In the genomic region with DNA sequence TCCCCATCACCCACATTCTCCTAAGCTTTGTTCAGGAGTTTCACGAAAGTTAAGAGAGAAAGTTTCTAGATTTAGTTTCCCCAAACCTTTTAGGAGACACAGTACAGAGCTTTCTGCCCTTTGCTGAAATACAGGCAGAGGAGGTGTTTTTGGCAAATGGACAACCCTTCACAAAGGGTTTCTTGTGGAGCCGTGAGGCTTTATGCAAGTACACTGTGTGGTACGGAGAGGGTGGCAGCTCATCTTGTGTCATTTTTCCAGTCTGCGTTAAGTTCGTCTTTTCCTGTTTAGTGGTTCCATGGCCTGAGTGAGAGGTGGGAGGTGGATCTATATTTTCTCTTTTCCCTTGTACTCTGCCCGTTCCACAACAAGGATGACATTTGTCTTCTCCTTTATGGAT, we compare ENCODE assay signal across 22 cellular contexts.
"Had no signal": no experiment of that assay in that cellular context is flagged by ENCODE, and none has a peak within 500 bp of the region (broad histone marks: within the 10 kb centered on the region; RNA-seq: fewer than 3 reads in every experiment).

No MANE protein-coding gene starts in this region.

- H3K4me1 Mint-ChIP-seq: central memory CD8-positive, alpha-beta T cell; nephron had no signal

- DNase-seq: activated effector memory CD4-positive, alpha-beta T cell treated with anti-CD3 and anti-CD28 coated beads, Interleukin-2, amount 50 U/mL, for 16 hours; activated naive CD4-positive, alpha-beta T cell treated with anti-CD3 and anti-CD28 coated beads, Interleukin-2, amount 50 U/mL, for 16 hours; activated T-cell treated with anti-CD3 and anti-CD28 coated beads, Interleukin-2, amount 50 U/mL, for 72 hours; aorta; brain microvascular endothelial cell; colonic mucosa; foreskin melanocyte; glutamatergic neuron; left cardiac atrium; retina; stimulated activated CD4-positive, alpha-beta T cell treated with anti-CD3 and anti-CD28 coated beads, Interleukin-12 subunit alpha, Interleukin-12 subunit beta, amount 100 ng/mL, for 4 hours; stimulated activated CD4-positive, alpha-beta T cell treated with anti-CD3 and anti-CD28 coated beads, Interleukin-1b, Interleukin-23, amount 100 ng/mL, for 48 hours; stimulated activated CD8-positive, alpha-beta memory T cell treated with anti-CD3 and anti-CD28 coated beads, Interleukin-4, amount 100 ng/mL, for 48 hours; stimulated activated naive CD4-positive, alpha-beta T cell; T-helper 1 cell; T-helper 9 cell; tibial artery had no signal

- H3K4me3 Mint-ChIP-seq: activated T-cell treated with anti-CD3 and anti-CD28 coated beads, Interleukin-2, amount 50 U/mL, for 72 hours; central memory CD8-positive, alpha-beta T cell; nephron had no signal

- H3K27ac Mint-ChIP-seq: activated T-cell treated with anti-CD3 and anti-CD28 coated beads, Interleukin-2, amount 50 U/mL, for 72 hours; nephron had no signal

- ATAC-seq: activated CD4-positive, CD25-positive, alpha-beta regulatory T cell treated with anti-CD3 and anti-CD28 coated beads, Interleukin-2, amount 50 U/mL, for 24 hours; activated T-cell treated with anti-CD3 and anti-CD28 coated beads, Interleukin-2, amount 50 U/mL, for 72 hours; left cardiac atrium had no signal

- H3K9me3 ChIP-seq: colonic mucosa, tibial artery had no signal

- H3K4me3 ChIP-seq: colonic mucosa, tibial artery had no signal

- H3K27me3 ChIP-seq: brain microvascular endothelial cell, colonic mucosa, tibial artery had no signal

- FAIRE-seq: islet of Langerhans, urothelium cell line had no signal

- H3K9me3 Mint-ChIP-seq: activated T-cell treated with anti-CD3 and anti-CD28 coated beads, Interleukin-2, amount 50 U/mL, for 72 hours; central memory CD8-positive, alpha-beta T cell; nephron had no signal

- H3K4me1 ChIP-seq: colonic mucosa, tibial artery had no signal

- H3K27ac ChIP-seq: brain microvascular endothelial cell, colonic mucosa, tibial artery had no signal

- H3K36me3 ChIP-seq: brain microvascular endothelial cell, colonic mucosa, tibial artery had no signal
